18 cellular contexts compared by ENCODE assay signal in genomic region chr12:121441555-121441954, GRCh38. TPM values are rescaled to one million over a fixed set of nuclear protein-coding genes. Genes with fewer than 3 reads are reported as not detected.
A peak's percentile ranks its signal among the peaks of the same experiment; 100 is the strongest.
DNase-seq lines count a peak whose midpoint lies in the region; ATAC-seq, FAIRE-seq and TF ChIP-seq lines count a peak whose summit lies in the region.
"Had no signal": no experiment of that assay in that cellular context is flagged by ENCODE, and none has a peak within 500 bp of the region (broad histone marks: within the 10 kb centered on the region; RNA-seq: fewer than 3 reads in every experiment).

No MANE protein-coding gene starts in this region.

- TF ChIP-seq POLR2A in K562 (conservative IDR thresholded peaks at IDR 0.05) (no peak), testis (IDR thresholded peaks at IDR 0.05) (no peak), ovary (IDR thresholded peaks at IDR 0.05) (no peak)

- DNase-seq in activated effector memory CD4-positive, alpha-beta T cell treated with anti-CD3 and anti-CD28 coated beads, Interleukin-2, amount 50 U/mL, for 16 hours = peak; percentile 53
- no peak for DNase-seq in activated effector memory CD4-positive, alpha-beta T cell treated with Interleukin-2 at 50 U/mL for 16 hours
- DNase-seq in KBM-7 (peak; percentile 35), K562 (ENCODE audit: extremely low read depth in 1 of 4, low spot score in 3 of 4) (no peak), testis (peak; percentile 60), KG1 (lab: John Stamatoyannopoulos, UW) (no peak), ovary (no peak)
- DNase-seq: activated naive CD4-positive, alpha-beta T cell treated with Interleukin-2 at 50 U/mL for 16 hours; esophagus squamous epithelium; hippocampal formation; NCI-H1092; NCI-H446 treated with DMSO at 0.1 percent for 48 hours; right cardiac atrium; stimulated activated CD4-positive, alpha-beta T cell treated with anti-CD3 and anti-CD28 coated beads, Interleukin-1b, Interleukin-23, amount 100 ng/mL, for 48 hours; T-helper 1 cell had no signal

- peaks cover 0 to 26% of the 10 kb centered on the region in 2 experiments; a peak in 2 of 5 replicates for H3K4me1 ChIP-seq in K562 (replicated peaks in 1 of 2; ENCODE audit: control insufficient read depth in 2 of 2, insufficient read depth in 2 of 2, low read length in 2 of 2)
- H3K4me1 ChIP-seq in testis = peaks cover 5% of the 10 kb centered on the region
- no peaks in the 10 kb centered on the region for H3K4me1 ChIP-seq in ovary (ENCODE audit: insufficient read depth)

- H4K20me1 ChIP-seq in K562 (replicated peaks; ENCODE audit: control insufficient read depth, insufficient read depth, low read length) = 0 out of 2 replicates have a peak, but pooled peaks cover 6% of the 10 kb centered on the region

- ATAC-seq in K562 (no peak), HG02759 (IDR thresholded peaks at IDR 0.05; ENCODE audit: unreplicated experiment) (no peak)
- ATAC-seq: right cardiac atrium had no signal

- H3K79me2 ChIP-seq in K562 (ENCODE audit: control insufficient read depth, insufficient read depth, low read length) = no peaks in the 10 kb centered on the region

- H3K9me1 ChIP-seq in K562 (ENCODE audit: control insufficient read depth, insufficient read depth, low read length) = no peaks in the 10 kb centered on the region

- intact Hi-C loops in K562 (cut with micrococcal nuclease) = no loop called here
- intact Hi-C loops in testis (cut with DNase I; ENCODE audit: low total_unique reads) = loop anchor here (5.0 kb wide), 1 partner anchor 104 kb away; no protein-coding TSS in a partner anchor
- intact Hi-C loops in ovary (cut with DNase I) = loop anchor here in 1 of 4 donors (10.0 kb wide), 1 partner anchor 107 kb away; no protein-coding TSS in a partner anchor

- H3K9ac ChIP-seq in K562 (ENCODE audit: insufficient read depth in 1 of 2, low read depth in 2 of 2, low read length in 2 of 2) = no peak overlapping the region
- H3K9ac ChIP-seq: BLaER1 treated with 17β-estradiol and CSF1 and Interleukin-3, amounts not matched to agents 10 nM and 100 nM had no signal

- no TSS peak for BruUV-seq in K562 (replicated peaks; lab: Mats Ljungman, UMichigan)

- H2AFZ ChIP-seq in K562 (ENCODE audit: low read depth, low read length) = no peak overlapping the region

- CTCF ChIA-PET in K562 (lab: Yijun Ruan, JAX; ENCODE audit: low intra/inter-chr PET ratio) = no interaction called here

- H3K36me3 ChIP-seq in K562 (ENCODE audit: control insufficient read depth, insufficient read depth, low read length) (peaks cover 91% of the 10 kb centered on the region; the same call in 2 of the 3 replicates), testis (ENCODE audit: low read depth, missing control alignments) (no peaks in the 10 kb centered on the region), ovary (no peaks in the 10 kb centered on the region)

- H3K9me3 ChIP-seq in K562 (replicated peaks; ENCODE audit: control insufficient read depth, insufficient read depth, low read depth, low read length) = peaks cover 4% of the 10 kb centered on the region; the same call in 1 of the 2 replicates
- H3K9me3 ChIP-seq in testis = no peaks in the 10 kb centered on the region
- H3K9me3 ChIP-seq in ovary = no peaks in the 10 kb centered on the region
- H3K9me3 ChIP-seq: esophagus squamous epithelium had no signal

- no peak for TF ChIP-seq CTCF in K562 (IDR thresholded peaks at IDR 0.05 in 2 of 3, conservative IDR thresholded peaks at IDR 0.05 in 1 of 3; ENCODE audit: insufficient read depth in 2 of 3, low read depth in 1 of 3, low read length in 3 of 3)
- peak in 1 of 3 experiments; percentile 15 for TF ChIP-seq CTCF in testis (IDR thresholded peaks at IDR 0.05)
- TF ChIP-seq CTCF in ovary (IDR thresholded peaks at IDR 0.05) = no peak

- WGBS in K562 (ENCODE audit: insufficient coverage, low coverage, missing lambda C conversion rate) = 97% methylated on average over 17 of the region's 17 CpGs
- 83 to 85% methylated on average over 15 to 17 of the region's 17 CpGs for WGBS in testis, 2 donors
- WGBS in ovary, 3 donors = 89% methylated on average over 16 to 17 of the region's 17 CpGs

- in situ Hi-C loops in KBM-7 (cut with MboI; ENCODE audit: low pct_unique_long_range_greater_than_20kb, low sequenced_read_pairs) (no loop called here), K562 (cut with MboI) (no loop called here)

- H3K4me2 ChIP-seq in K562 (ENCODE audit: insufficient read depth, low read length) = no peak overlapping the region
- H3K4me2 ChIP-seq: BLaER1 treated with 17β-estradiol and CSF1 and Interleukin-3, amounts not matched to agents 10 nM and 100 nM had no signal

- POLR2A ChIA-PET in K562 (lab: Yijun Ruan, JAX) = no interaction called here

- TF ChIP-seq EP300 in K562 (IDR thresholded peaks at IDR 0.05; ENCODE audit: low read length) = no peak
- no peak for TF ChIP-seq EP300 in ovary (IDR thresholded peaks at IDR 0.05)

- no peak overlapping the region for H3K4me3 ChIP-seq in K562
- H3K4me3 ChIP-seq in testis = no peak overlapping the region
- no peak overlapping the region for H3K4me3 ChIP-seq in ovary
- H3K4me3 ChIP-seq: BLaER1 treated with 17β-estradiol and CSF1 and Interleukin-3, amounts not matched to agents 10 nM and 100 nM; esophagus squamous epithelium had no signal

- no peaks in the 10 kb centered on the region for H3K27me3 ChIP-seq in K562 (ENCODE audit: control insufficient read depth in 2 of 2, insufficient read depth in 2 of 2, low read length in 2 of 2)
- no peaks in the 10 kb centered on the region for H3K27me3 ChIP-seq in testis
- no peaks in the 10 kb centered on the region for H3K27me3 ChIP-seq in ovary
- H3K27me3 ChIP-seq: BLaER1 treated with 17β-estradiol and CSF1 and Interleukin-3, amounts not matched to agents 10 nM and 100 nM; esophagus squamous epithelium had no signal

- TF ChIP-seq RAD21 in K562 (CRISPR knock-in tag; conservative IDR thresholded peaks at IDR 0.05 in 1 of 2, IDR thresholded peaks at IDR 0.05 in 1 of 2) = no peak

- H3K27ac ChIP-seq in K562 (ENCODE audit: extremely low read depth, low read depth, low read length) (no peak overlapping the region), testis (no peak overlapping the region), ovary (no peak overlapping the region)
- H3K27ac ChIP-seq: BLaER1 treated with 17β-estradiol and CSF1 and Interleukin-3, amounts not matched to agents 10 nM and 100 nM; esophagus squamous epithelium had no signal

- FAIRE-seq in K562 (lab: Jason Lieb, UNC) = no peak
- FAIRE-seq: RCC 7860 had no signal

TF ChIP-seq in K562, 482 proteins besides CTCF, POLR2A, EP300 and RAD21:
- TF ChIP-seq NFIC (IDR thresholded peaks at IDR 0.05) (peak; percentile 26; the same call in 1 of the 2 replicates), ERF (CRISPR knock-in tag; IDR thresholded peaks at IDR 0.05) (no peak)

RNA-seq across cellular contexts. Expression of gene RNF34, which starts 41.6 kb away (rescaled TPM):
- 109 and 110 TPM in 2 replicates for total RNA-seq in K562 (2011; cell fraction: chromatin; rRNA removed; ENCODE audit: low replicate concordance)
- 69.5 and 69.6 TPM in 2 replicates for total RNA-seq in K562 (2011; cell fraction: nucleolus; rRNA removed)
- total RNA-seq in K562 (2011; cell fraction: nucleoplasm; rRNA removed) = 118 and 187 TPM in 2 replicates
- total RNA-seq in K562 (2014; rRNA removed) (68.8 and 120 TPM in 2 replicates), K562 (2014; rRNA removed; fragmentation: Illumina TruSeq; extraction: Trizol) (47.1 and 48.9 TPM in 2 replicates), K562 (2015; rRNA removed; fragmentation: Illumina TruSeq; extraction: Trizol) (60.6 and 60.9 TPM in 2 replicates), K562 (2021) (42.4 and 47.1 TPM in 2 replicates), testis (10 to 100 TPM; 84.5 to 96.6 TPM), ovary (10 to 100 TPM; 22.2 to 39.8 (median 29.3) TPM)
- polyA plus RNA-seq in K562 (2011; rRNA removed) (41.7 and 51.0 TPM in 2 replicates), K562 (2014; fragmentation: Illumina TruSeq; extraction: Trizol) (52.0 and 54.1 TPM in 2 replicates), K562 (2014; fragmentation: Nextera tagmentation; extraction: Ambion mirVana) (10 to 100 TPM; 65.4 to 88.9 TPM), K562 (2014; rRNA removed) (47.2 and 48.4 TPM in 2 replicates), testis (ENCODE audit: insufficient read depth, low read depth, low replicate concordance) (59.2 TPM), ovary (10 to 100 TPM; 17.3 to 25.1 TPM)
- 27.8 and 35.3 TPM in 2 replicates for polyA plus RNA-seq in K562 (2011; cell fraction: cytosol; rRNA removed)
- 212 and 235 TPM in 2 replicates for polyA plus RNA-seq in K562 (2011; cell fraction: nucleus; rRNA removed)
- polyA plus RNA-seq in K562 (2012) = 43.8 and 80.2 TPM in 2 replicates
- polyA minus RNA-seq in K562 (2011; rRNA and poly(A)+ RNA removed) = 63.6 and 90.6 TPM in 2 replicates
- polyA minus RNA-seq in K562 (2011; cell fraction: cytosol; rRNA and poly(A)+ RNA removed) = 32.9 and 33.6 TPM in 2 replicates
- polyA minus RNA-seq in K562 (2011; cell fraction: nucleus; rRNA and poly(A)+ RNA removed) = 39.9 and 48.1 TPM in 2 replicates

Comparison
In these comparisons a context has a peak if more than half of its experiments do, and no peak if none do; other contexts are left out.
1. DNase-seq: peak in activated effector memory CD4-positive, alpha-beta T cell treated with anti-CD3 and anti-CD28 coated beads, Interleukin-2, amount 50 U/mL, for 16 hours (single experiment), KBM-7 (single experiment) and testis (single experiment); none in activated effector memory CD4-positive, alpha-beta T cell treated with Interleukin-2 at 50 U/mL for 16 hours (single experiment), K562 (0 of 4), KG1 (single experiment) and ovary (0 of 5).